19 cellular contexts compared by ENCODE assay signal in the genomic region with DNA sequence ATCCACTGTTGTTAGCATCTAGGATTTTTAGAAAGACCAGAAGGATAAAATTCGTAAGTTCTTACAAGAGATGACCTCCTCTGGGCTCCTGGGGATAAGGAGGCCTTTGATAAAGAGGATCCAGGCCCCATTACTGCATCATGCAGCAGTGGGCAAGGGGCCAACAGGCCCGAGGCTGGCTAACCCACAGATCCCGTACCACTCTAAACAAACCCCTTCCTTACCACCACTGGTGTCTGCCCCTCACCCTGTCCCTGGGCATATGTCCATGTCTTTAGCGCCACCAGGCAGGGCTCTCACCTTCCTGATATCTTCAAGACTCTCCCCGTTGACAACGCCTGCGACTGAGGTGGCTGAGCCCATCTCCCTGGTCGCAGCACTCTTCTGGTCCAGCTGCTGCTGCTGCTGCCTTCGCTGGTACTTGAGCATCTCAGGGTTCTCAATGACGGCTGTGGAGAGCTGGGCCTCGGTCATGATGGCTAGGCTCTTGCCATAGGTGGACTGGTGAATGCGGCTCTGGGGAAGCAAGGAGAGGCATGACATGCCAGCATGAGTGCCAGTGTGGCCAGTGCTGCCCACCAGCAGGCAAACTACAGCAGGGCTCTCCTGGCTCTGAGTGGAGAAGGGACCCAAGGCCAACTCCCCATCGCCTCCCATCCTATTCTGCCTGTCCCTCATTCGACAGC.
"Had no signal": no experiment of that assay in that cellular context is flagged by ENCODE, and none has a peak within 500 bp of the region (broad histone marks: within the 10 kb centered on the region; RNA-seq: fewer than 3 reads in every experiment).

No MANE protein-coding gene starts in this region.

- H3K27ac ChIP-seq: esophagus squamous epithelium, left ventricle myocardium inferior, lower lobe of right lung, parathyroid adenoma, psoas muscle, stomach, thoracic aorta, transverse colon had no signal

- H3K9me3 Mint-ChIP-seq: immature natural killer cell, naive B cell, nephron had no signal

- H3K4me3 ChIP-seq: esophagus squamous epithelium, left ventricle myocardium inferior, lower lobe of right lung, psoas muscle, stomach, thoracic aorta, transverse colon had no signal

- ATAC-seq: psoas muscle had no signal

- H3K4me1 Mint-ChIP-seq: nephron had no signal

- H3K27me3 Mint-ChIP-seq: naive B cell had no signal

- H3K27ac Mint-ChIP-seq: nephron had no signal

- H3K9me3 ChIP-seq: esophagus squamous epithelium, left ventricle myocardium inferior, lower lobe of right lung, psoas muscle, stomach, thoracic aorta, transverse colon had no signal

- DNase-seq: effector memory CD4-positive, alpha-beta T cell; esophagus squamous epithelium; foreskin fibroblast; immature natural killer cell; left ventricle myocardium inferior; lower lobe of right lung; mesendoderm; naive B cell; occipital lobe; psoas muscle; small intestine; stimulated activated CD4-positive, alpha-beta T cell treated with anti-CD3 and anti-CD28 coated beads, Interleukin-12 subunit alpha, Interleukin-12 subunit beta, amount 100 ng/mL, for 4 hours; stimulated activated naive CD4-positive, alpha-beta T cell; stomach; substantia nigra; transverse colon had no signal

- H3K4me3 Mint-ChIP-seq: immature natural killer cell, naive B cell, nephron had no signal

- H3K4me1 ChIP-seq: esophagus squamous epithelium, lower lobe of right lung, parathyroid adenoma, psoas muscle, stomach, transverse colon had no signal

- H3K9ac ChIP-seq: parathyroid adenoma had no signal

- H3K27me3 ChIP-seq: esophagus squamous epithelium, stomach, transverse colon had no signal

- H2AFZ ChIP-seq: parathyroid adenoma had no signal
